ENCODE assay signal across 1 cellular context in genomic region chr4:129093173-129093974, GRCh38.
TF ChIP-seq lines count a peak whose summit lies in the region.

TSS of gene SCLT1 (minus strand) at chr4:129093539. CDS start at chr4:129093103, 436 bp downstream.

TF ChIP-seq in GM23338, 12 proteins besides CTCF, POLR2A, EP300 and RAD21 (continued from another document):
- TF ChIP-seq ZNF114 (CRISPR knock-in tag; IDR thresholded peaks at IDR 0.05) (no peak; the same call in 1 of the 2 replicates), JUNB (IDR thresholded peaks at IDR 0.05; ENCODE audit: unreplicated experiment) (no peak), ZNF462 (CRISPR knock-in tag; IDR thresholded peaks at IDR 0.05) (no peak), CREB1 (CRISPR knock-in tag; IDR thresholded peaks at IDR 0.05; ENCODE audit: low read depth) (peak; percentile 94), NANOG (IDR thresholded peaks at IDR 0.05; ENCODE audit: borderline replicate concordance) (no peak), EZH2 (IDR thresholded peaks at IDR 0.05; ENCODE audit: low read depth, unreplicated experiment) (no peak), STAT1 (IDR thresholded peaks at IDR 0.05; ENCODE audit: unreplicated experiment) (no peak)
- TF ChIP-seq, protein P1, sequence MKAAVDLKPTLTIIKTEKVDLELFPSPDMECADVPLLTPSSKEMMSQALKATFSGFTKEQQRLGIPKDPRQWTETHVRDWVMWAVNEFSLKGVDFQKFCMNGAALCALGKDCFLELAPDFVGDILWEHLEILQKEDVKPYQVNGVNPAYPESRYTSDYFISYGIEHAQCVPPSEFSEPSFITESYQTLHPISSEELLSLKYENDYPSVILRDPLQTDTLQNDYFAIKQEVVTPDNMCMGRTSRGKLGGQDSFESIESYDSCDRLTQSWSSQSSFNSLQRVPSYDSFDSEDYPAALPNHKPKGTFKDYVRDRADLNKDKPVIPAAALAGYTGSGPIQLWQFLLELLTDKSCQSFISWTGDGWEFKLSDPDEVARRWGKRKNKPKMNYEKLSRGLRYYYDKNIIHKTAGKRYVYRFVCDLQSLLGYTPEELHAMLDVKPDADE (IDR thresholded peaks at IDR 0.05), result peak; percentile 66; the same call in 1 of the 2 replicates
- TF ChIP-seq, protein P2, sequence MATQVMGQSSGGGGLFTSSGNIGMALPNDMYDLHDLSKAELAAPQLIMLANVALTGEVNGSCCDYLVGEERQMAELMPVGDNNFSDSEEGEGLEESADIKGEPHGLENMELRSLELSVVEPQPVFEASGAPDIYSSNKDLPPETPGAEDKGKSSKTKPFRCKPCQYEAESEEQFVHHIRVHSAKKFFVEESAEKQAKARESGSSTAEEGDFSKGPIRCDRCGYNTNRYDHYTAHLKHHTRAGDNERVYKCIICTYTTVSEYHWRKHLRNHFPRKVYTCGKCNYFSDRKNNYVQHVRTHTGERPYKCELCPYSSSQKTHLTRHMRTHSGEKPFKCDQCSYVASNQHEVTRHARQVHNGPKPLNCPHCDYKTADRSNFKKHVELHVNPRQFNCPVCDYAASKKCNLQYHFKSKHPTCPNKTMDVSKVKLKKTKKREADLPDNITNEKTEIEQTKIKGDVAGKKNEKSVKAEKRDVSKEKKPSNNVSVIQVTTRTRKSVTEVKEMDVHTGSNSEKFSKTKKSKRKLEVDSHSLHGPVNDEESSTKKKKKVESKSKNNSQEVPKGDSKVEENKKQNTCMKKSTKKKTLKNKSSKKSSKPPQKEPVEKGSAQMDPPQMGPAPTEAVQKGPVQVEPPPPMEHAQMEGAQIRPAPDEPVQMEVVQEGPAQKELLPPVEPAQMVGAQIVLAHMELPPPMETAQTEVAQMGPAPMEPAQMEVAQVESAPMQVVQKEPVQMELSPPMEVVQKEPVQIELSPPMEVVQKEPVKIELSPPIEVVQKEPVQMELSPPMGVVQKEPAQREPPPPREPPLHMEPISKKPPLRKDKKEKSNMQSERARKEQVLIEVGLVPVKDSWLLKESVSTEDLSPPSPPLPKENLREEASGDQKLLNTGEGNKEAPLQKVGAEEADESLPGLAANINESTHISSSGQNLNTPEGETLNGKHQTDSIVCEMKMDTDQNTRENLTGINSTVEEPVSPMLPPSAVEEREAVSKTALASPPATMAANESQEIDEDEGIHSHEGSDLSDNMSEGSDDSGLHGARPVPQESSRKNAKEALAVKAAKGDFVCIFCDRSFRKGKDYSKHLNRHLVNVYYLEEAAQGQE (IDR thresholded peaks at IDR 0.05; ENCODE audit: unreplicated experiment), result no peak
